ENCODE assay signal across 25 cellular contexts in genomic region chr18:59617468-59617932, GRCh38.
DNase-seq lines count a peak whose midpoint lies in the region; ATAC-seq and TF ChIP-seq lines count a peak whose summit lies in the region.
"Had no signal": no experiment of that assay in that cellular context is flagged by ENCODE, and none has a peak within 500 bp of the region (broad histone marks: within the 10 kb centered on the region; RNA-seq: fewer than 3 reads in every experiment).

No MANE protein-coding gene starts in this region.

- H3K79me2 ChIP-seq in hepatocyte = no peaks in the 10 kb centered on the region

- peak overlapping the region; percentile 20 for H3K4me2 ChIP-seq in hepatocyte
- H3K4me2 ChIP-seq: A549 had no signal

- peak overlapping the region; percentile 32 for H3K27ac ChIP-seq in WERI-Rb-1
- H3K27ac ChIP-seq in hepatocyte = no peak overlapping the region
- H3K27ac ChIP-seq in heart left ventricle = no peak overlapping the region
- H3K27ac ChIP-seq: A549, SJCRH30, skin epidermis, upper lobe of left lung had no signal

- H3K4me3 ChIP-seq in BE2C (ENCODE audit: low read depth, low read length) (no peak overlapping the region; the same call in 1 of the 2 replicates), WERI-Rb-1 (ENCODE audit: low read depth, low read length) (no peak overlapping the region), hepatocyte (no peak overlapping the region), heart left ventricle (no peak overlapping the region)
- H3K4me3 ChIP-seq: A549, GM12878, SJCRH30, skin epidermis, upper lobe of left lung had no signal

- WGBS in hepatocyte (ENCODE audit: low lambda C conversion rate, missing lambda C conversion rate) = 19% methylated on average over 3 of the region's 3 CpGs
- 54 to 74% (median 66%) methylated on average over 3 of the region's 3 CpGs for WGBS in heart left ventricle, 4 donors

- TF ChIP-seq CTCF in BE2C (IDR thresholded peaks at IDR 0.05; ENCODE audit: low read depth, low read length) = no peak
- no peak for TF ChIP-seq CTCF in WERI-Rb-1 (IDR thresholded peaks at IDR 0.05; ENCODE audit: low read depth, low read length)
- TF ChIP-seq CTCF in hepatocyte (IDR thresholded peaks at IDR 0.05; ENCODE audit: poor library complexity) = no peak
- TF ChIP-seq CTCF in heart left ventricle (IDR thresholded peaks at IDR 0.05) = no peak

- H4K20me1 ChIP-seq in hepatocyte (ENCODE audit: insufficient read depth, poor library complexity, severe bottlenecking) = no peaks in the 10 kb centered on the region

- no peak for ATAC-seq in HG02623 (IDR thresholded peaks at IDR 0.05; ENCODE audit: unreplicated experiment)
- no peak for ATAC-seq in heart left ventricle
- ATAC-seq: A549; activated CD4-positive, alpha-beta T cell treated with anti-CD3 and anti-CD28 coated beads for 36 hours; GM12878; left cardiac atrium had no signal

- intact Hi-C loops in heart left ventricle (cut with DNase I) = loop anchor here in 2 of 10 donors (5.0 to 10.0 kb wide), 2 partner anchors 155 to 163 kb away; no protein-coding TSS in a partner anchor

- no peak overlapping the region for H2AFZ ChIP-seq in hepatocyte

- TF ChIP-seq POLR2A in heart left ventricle (IDR thresholded peaks at IDR 0.05) = no peak

- no peaks in the 10 kb centered on the region for H3K9me2 ChIP-seq in hepatocyte (replicated peaks; ENCODE audit: insufficient read depth)

- H3K4me1 ChIP-seq in BE2C = peaks cover 3% of the 10 kb centered on the region; the same call in 1 of the 2 replicates
- peaks cover 15% of the 10 kb centered on the region for H3K4me1 ChIP-seq in hepatocyte (ENCODE audit: insufficient read depth)
- no peaks in the 10 kb centered on the region for H3K4me1 ChIP-seq in heart left ventricle
- H3K4me1 ChIP-seq: A549, SJCRH30, upper lobe of left lung had no signal

- no peaks in the 10 kb centered on the region for H3K9me3 ChIP-seq in BE2C
- H3K9me3 ChIP-seq in WERI-Rb-1 (ENCODE audit: severe bottlenecking) = no peaks in the 10 kb centered on the region
- H3K9me3 ChIP-seq in hepatocyte (ENCODE audit: low read depth) = no peaks in the 10 kb centered on the region
- H3K9me3 ChIP-seq in heart left ventricle = no peaks in the 10 kb centered on the region
- H3K9me3 ChIP-seq: A549, SJCRH30, upper lobe of left lung had no signal

- H3K27me3 ChIP-seq in BE2C (no peaks in the 10 kb centered on the region), WERI-Rb-1 (ENCODE audit: insufficient read depth, low read depth, severe bottlenecking) (no peaks in the 10 kb centered on the region), hepatocyte (peaks cover 14% of the 10 kb centered on the region), heart left ventricle (no peaks in the 10 kb centered on the region)
- H3K27me3 ChIP-seq: SJCRH30, upper lobe of left lung had no signal

- H3K36me3 ChIP-seq in BE2C = no peaks in the 10 kb centered on the region
- no peaks in the 10 kb centered on the region for H3K36me3 ChIP-seq in WERI-Rb-1
- H3K36me3 ChIP-seq in hepatocyte (replicated peaks; ENCODE audit: insufficient read depth, low read depth) = no peaks in the 10 kb centered on the region
- no peaks in the 10 kb centered on the region for H3K36me3 ChIP-seq in heart left ventricle
- H3K36me3 ChIP-seq: SJCRH30, upper lobe of left lung had no signal

- DNase-seq in BE2C (peak; percentile 43), M059J (ENCODE audit: low read depth) (peak; percentile 72), WERI-Rb-1 (peak; percentile 77), hepatocyte (ENCODE audit: low spot score) (no peak), heart left ventricle (no peak), kidney glomerular epithelial cell (lab: John Stamatoyannopoulos, UW) (no peak), SHP77 treated with DMSO at 0.1 percent for 48 hours (lab: John Stamatoyannopoulos, UW) (no peak)
- DNase-seq: activated CD4-positive, alpha-beta T cell treated with anti-CD3 and anti-CD28 coated beads for 36 hours; activated CD8-positive, alpha-beta memory T cell treated with anti-CD3 and anti-CD28 coated beads for 24 hours; activated gamma-delta T cell treated with Interleukin-2 at 50 U/mL for 16 hours; activated T-cell treated with anti-CD3 and anti-CD28 coated beads, Interleukin-2, amount 50 U/mL, for 24 hours; caudate nucleus; DMS79; Kasumi-1; left cardiac atrium; naive B cell; NCI-H1930; NCI-H526 treated with DMSO at 0.1 percent for 48 hours; OCI-M1; SJCRH30; upper lobe of left lung had no signal

Comparison
In these comparisons a context has a peak if more than half of its experiments do, and no peak if none do; other contexts are left out.
1. DNase-seq: peak in BE2C (single experiment), M059J (single experiment) and WERI-Rb-1 (single experiment); none in hepatocyte (single experiment), heart left ventricle (0 of 5), kidney glomerular epithelial cell (single experiment) and SHP77 treated with DMSO at 0.1 percent for 48 hours (single experiment).